In genomic region chr2:219777388-219777787, GRCh38 we compare ENCODE assay signal across 28 cellular contexts.
"Had no signal": no experiment of that assay in that cellular context is flagged by ENCODE, and none has a peak within 500 bp of the region (broad histone marks: within the 10 kb centered on the region; RNA-seq: fewer than 3 reads in every experiment).

No MANE protein-coding gene starts in this region.

- H3K4me3 Mint-ChIP-seq: immature natural killer cell; memory B cell; natural killer cell; neural progenitor cell; stimulated activated memory B cell treated with anti-CD40 and anti-IgM and Interleukin-4, amounts not matched to agents 10 μg/mL and 1 μg/mL and 100 μg/mL, for 72 hours; type B pancreatic cell had no signal

- H3K27me3 Mint-ChIP-seq: stimulated activated memory B cell treated with anti-CD40 and anti-IgM and Interleukin-4, amounts not matched to agents 10 μg/mL and 1 μg/mL and 100 μg/mL, for 72 hours had no signal

- H3K36me3 Mint-ChIP-seq: immature natural killer cell; memory B cell; natural killer cell; neural progenitor cell; stimulated activated memory B cell treated with anti-CD40 and anti-IgM and Interleukin-4, amounts not matched to agents 10 μg/mL and 1 μg/mL and 100 μg/mL, for 72 hours; type B pancreatic cell had no signal

- ATAC-seq: heart right ventricle; left colon; natural killer cell; stimulated activated memory B cell treated with anti-CD40 and anti-IgM and Interleukin-4, amounts not matched to agents 10 μg/mL and 1 μg/mL and 100 μg/mL, for 72 hours; stimulated activated naive CD8-positive, alpha-beta T cell treated with anti-CD3 and anti-CD28 coated beads, Interleukin-15, Interleukin-2, amounts not matched to agents 100 U/mL and 50 U/mL, for 24 hours had no signal

- DNase-seq: dermis blood vessel endothelial cell; effector memory CD4-positive, alpha-beta T cell; erythroblast; esophagus squamous epithelium; foreskin melanocyte; glutamatergic neuron; heart right ventricle; hippocampal formation; immature natural killer cell; islet precursor cell; kidney glomerular epithelial cell; left colon; natural killer cell; right cardiac atrium; sigmoid colon; stimulated activated CD4-positive, alpha-beta T cell treated with anti-CD3 and anti-CD28 coated beads, Interleukin-2, amount 100 ng/mL, for 24 hours; stimulated activated CD4-positive, alpha-beta T cell treated with anti-CD3 and anti-CD28 coated beads, Interleukin-4, amount 100 ng/mL, for 4 hours; stimulated activated naive CD8-positive, alpha-beta T cell treated with anti-CD3 and anti-CD28 coated beads, Interleukin-15, Interleukin-2, amounts not matched to agents 100 U/mL and 50 U/mL, for 24 hours; substantia nigra; testis; tibial artery had no signal

- H3K4me3 ChIP-seq: coronary artery, esophagus squamous epithelium, heart right ventricle, lung, neural progenitor cell, prostate gland, sigmoid colon, testis, tibial artery had no signal

- H3K27ac Mint-ChIP-seq: immature natural killer cell; memory B cell; natural killer cell; neural progenitor cell; stimulated activated memory B cell treated with anti-CD40 and anti-IgM and Interleukin-4, amounts not matched to agents 10 μg/mL and 1 μg/mL and 100 μg/mL, for 72 hours; type B pancreatic cell had no signal

- H3K4me1 Mint-ChIP-seq: immature natural killer cell; memory B cell; natural killer cell; stimulated activated memory B cell treated with anti-CD40 and anti-IgM and Interleukin-4, amounts not matched to agents 10 μg/mL and 1 μg/mL and 100 μg/mL, for 72 hours had no signal

- H3K9me3 Mint-ChIP-seq: immature natural killer cell; memory B cell; neural progenitor cell; stimulated activated memory B cell treated with anti-CD40 and anti-IgM and Interleukin-4, amounts not matched to agents 10 μg/mL and 1 μg/mL and 100 μg/mL, for 72 hours; type B pancreatic cell had no signal
